8 cellular contexts compared by ENCODE assay signal in the genomic region with DNA sequence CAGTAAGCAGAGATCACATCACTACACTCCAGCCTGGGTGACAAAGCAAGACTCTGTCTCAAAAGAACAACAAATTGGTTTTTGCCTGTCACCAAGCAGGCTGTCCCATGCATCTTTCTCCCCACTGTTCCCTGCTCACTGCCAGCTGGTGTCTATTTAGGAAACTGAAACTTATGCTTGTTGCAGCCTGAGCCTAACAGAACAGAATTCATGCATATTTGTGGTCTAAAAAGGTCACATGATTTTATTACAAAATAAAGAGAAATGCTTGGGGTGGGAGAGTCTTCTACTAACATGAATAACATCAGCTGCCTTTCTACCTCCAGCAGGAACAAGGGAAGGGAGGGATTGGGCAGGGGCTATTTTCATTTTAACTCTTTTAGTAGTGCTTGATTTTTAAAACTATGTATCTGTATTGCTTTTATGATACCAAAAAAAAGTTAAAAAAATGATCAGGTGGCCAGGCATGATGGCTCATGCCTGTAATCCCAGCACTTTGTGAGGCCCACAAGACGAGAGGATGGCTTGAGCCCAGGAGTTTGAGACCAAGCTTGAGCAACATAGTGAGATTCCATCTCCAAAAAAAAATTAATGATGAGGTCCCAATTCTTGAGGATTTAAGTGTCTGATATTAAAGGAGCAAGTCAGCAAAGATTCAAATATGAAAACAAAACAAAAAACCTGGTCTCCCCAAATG. TPM values are rescaled to one million over a fixed set of nuclear protein-coding genes. Genes with fewer than 3 reads are reported as not detected.
DNase-seq lines count a peak whose midpoint lies in the region; ATAC-seq and TF ChIP-seq lines count a peak whose summit lies in the region.

No MANE protein-coding gene starts in this region.

- H3K9ac ChIP-seq in DND-41 (ENCODE audit: low read depth, low read length), result peak overlapping the region; percentile 70

- TF ChIP-seq CTCF in DND-41 (IDR thresholded peaks at IDR 0.05; ENCODE audit: borderline replicate concordance, extremely low read depth, low read length, poor library complexity, severe bottlenecking) (no peak), NB4 (IDR thresholded peaks at IDR 0.05; ENCODE audit: low read depth, low read length) (no peak), breast epithelium (IDR thresholded peaks at IDR 0.05) (no peak), right lobe of liver (IDR thresholded peaks at IDR 0.05) (no peak), thoracic aorta (IDR thresholded peaks at IDR 0.05) (no peak)

- TF ChIP-seq POLR2A in NB4 (IDR thresholded peaks at IDR 0.05; ENCODE audit: extremely low read depth, insufficient read length), result no peak
- TF ChIP-seq POLR2A in breast epithelium (IDR thresholded peaks at IDR 0.05), result no peak
- TF ChIP-seq POLR2A in right lobe of liver (IDR thresholded peaks at IDR 0.05), result peak; percentile 18

- DNase-seq in DND-41 (no peak), NB4 (ENCODE audit: low read depth) (peak; percentile 58), breast epithelium (ENCODE audit: low spot score in 2 of 2) (peak in 1 of 2 donors; percentile 51), right lobe of liver (no peak), thoracic aorta (ENCODE audit: low spot score) (no peak)
- no peak for DNase-seq in activated CD4-positive, CD25-positive, alpha-beta regulatory T cell (lab: John Stamatoyannopoulos, UW)

- H3K9me3 ChIP-seq in DND-41 (ENCODE audit: insufficient read depth, low read length, severe bottlenecking) (no peaks in the 10 kb centered on the region), breast epithelium (no peaks in the 10 kb centered on the region), right lobe of liver (no peaks in the 10 kb centered on the region), thoracic aorta (no peaks in the 10 kb centered on the region)

- H3K4me3 ChIP-seq in DND-41 (ENCODE audit: low read depth in 1 of 2, low read length in 2 of 2) (peak overlapping the region; percentile 72 to 77), NB4 (ENCODE audit: low read depth, low read length) (peak overlapping the region; percentile 76), breast epithelium (peak overlapping the region; percentile 78 to 95 (median 87)), right lobe of liver (peak overlapping the region; percentile 57 to 77 (median 70)), thoracic aorta (peak overlapping the region; percentile 91)

- peaks cover 27% of the 10 kb centered on the region for H3K4me1 ChIP-seq in DND-41 (ENCODE audit: insufficient read depth, low read length)
- H3K4me1 ChIP-seq in breast epithelium, result no peaks in the 10 kb centered on the region
- H3K4me1 ChIP-seq in right lobe of liver, result peaks cover 0 to 36% (median 10%) of the 10 kb centered on the region in 4 donors
- H3K4me1 ChIP-seq in thoracic aorta (ENCODE audit: control insufficient read depth in 1 of 2, low read depth in 2 of 2), result peaks cover 10 to 29% of the 10 kb centered on the region in 2 donors

- H3K27ac ChIP-seq in DND-41 (ENCODE audit: low read length), result peak overlapping the region; percentile 77
- peak overlapping the region; percentile 98 to 99 for H3K27ac ChIP-seq in breast epithelium
- peak overlapping the region; percentile 67 to 77 (median 76) for H3K27ac ChIP-seq in right lobe of liver
- H3K27ac ChIP-seq in thoracic aorta, result peak overlapping the region; percentile 78 to 83

- peak overlapping the region; percentile 82 for H3K4me2 ChIP-seq in DND-41 (ENCODE audit: insufficient read depth, low read length)

- peak overlapping the region; percentile 73 for H2AFZ ChIP-seq in DND-41 (ENCODE audit: low read depth, low read length)

- 0% methylated on average over 1 of the region's 1 CpG for WGBS in right lobe of liver (ENCODE audit: insufficient coverage, low coverage, low lambda C conversion rate, missing lambda C conversion rate)

- ATAC-seq in DND-41 (ENCODE audit: insufficient read depth, low read depth), result no peak
- ATAC-seq in right lobe of liver, result no peak
- ATAC-seq in thoracic aorta (ENCODE audit: insufficient number of reproducible peaks, low FRiP score, low read depth), result no peak
- ATAC-seq in GM18520 (IDR thresholded peaks at IDR 0.05; ENCODE audit: unreplicated experiment), result no peak
- no peak for ATAC-seq in GM21526 (IDR thresholded peaks at IDR 0.05; ENCODE audit: low FRiP score, unreplicated experiment)

- H3K36me3 ChIP-seq in DND-41 (ENCODE audit: insufficient read depth, low read length) (peaks cover 23% of the 10 kb centered on the region), breast epithelium (peaks cover 8% of the 10 kb centered on the region), right lobe of liver (peaks cover 0 to 28% (median 18%) of the 10 kb centered on the region in 4 donors), thoracic aorta (peaks cover 24% of the 10 kb centered on the region)

- peaks cover 21% of the 10 kb centered on the region for H3K79me2 ChIP-seq in DND-41 (ENCODE audit: insufficient read depth, low read length)

- no peaks in the 10 kb centered on the region for H4K20me1 ChIP-seq in DND-41 (ENCODE audit: insufficient read depth, low read length)

- intact Hi-C loops in breast epithelium (cut with DNase I; ENCODE audit: low total_unique reads), result no loop called here
- intact Hi-C loops in right lobe of liver (cut with DNase I), result loop anchor here (10.0 kb wide), 1 partner anchor 96 kb away; a partner anchor contains a TSS

- no peaks in the 10 kb centered on the region for H3K27me3 ChIP-seq in DND-41 (ENCODE audit: insufficient read depth, low read length, poor library complexity)
- H3K27me3 ChIP-seq in breast epithelium, result no peaks in the 10 kb centered on the region
- no peaks in the 10 kb centered on the region for H3K27me3 ChIP-seq in right lobe of liver
- no peaks in the 10 kb centered on the region for H3K27me3 ChIP-seq in thoracic aorta (replicated peaks; ENCODE audit: insufficient read depth)

RNA-seq across cellular contexts. Expression of a gene that starts 0.9 kb away (rescaled TPM):
- 100 to 1,000 TPM; 198 to 207 (median 198) TPM for total RNA-seq in breast epithelium
- 100 to 1,000 TPM in 4 of 6 experiments, 10 to 100 TPM in 2; 82.8 to 182 (median 108) TPM for total RNA-seq in right lobe of liver
- total RNA-seq in thoracic aorta, result 100 to 1,000 TPM; 161 to 192 TPM

RNA-seq across cellular contexts. Expression of a gene that starts 3.7 kb away (rescaled TPM):
- total RNA-seq in breast epithelium (not detected), right lobe of liver (100 to 1,000 TPM; 110 to 270 (median 205) TPM), thoracic aorta (not detected)

RNA-seq across cellular contexts. Expression of a gene that starts 20.3 kb away (rescaled TPM):
- total RNA-seq in breast epithelium, result under 1 TPM in 1 of 3 donors, not detected in 2; 0.88 TPM
- not detected for total RNA-seq in right lobe of liver
- not detected for total RNA-seq in thoracic aorta

RNA-seq across cellular contexts. Expression of a gene that starts 25.2 kb away (rescaled TPM):
- total RNA-seq in breast epithelium (10 to 100 TPM; 44.3 to 84.4 (median 54.1) TPM), right lobe of liver (100 to 1,000 TPM in 1 of 6 experiments, 10 to 100 TPM in 5; 21.7 to 109 (median 57.7) TPM), thoracic aorta (10 to 100 TPM; 39.8 to 42.7 TPM)

RNA-seq across cellular contexts. Expression of a gene that starts 43.2 kb away (rescaled TPM):
- total RNA-seq in breast epithelium (10 to 100 TPM; 69.9 to 86.1 (median 85.9) TPM), right lobe of liver (10 to 100 TPM; 63.7 to 93.7 (median 76.5) TPM), thoracic aorta (10 to 100 TPM; 72.0 to 85.1 TPM)

Comparison
In these comparisons a context has a peak if more than half of its experiments do, and no peak if none do; other contexts are left out.
1. RNA of a gene that starts 3.7 kb away (total RNA-seq): 110 to 270 TPM in right lobe of liver; not detected in breast epithelium and not detected in thoracic aorta; every median in the first group is over 100 times any median in the second.
2. Peak in every context shown above with its lines, with median percentiles within 50 percentile points of each other: H3K27ac ChIP-seq and H3K4me3 ChIP-seq.